Comparison of ENCODE assay signal across 21 cellular contexts in the genomic region with DNA sequence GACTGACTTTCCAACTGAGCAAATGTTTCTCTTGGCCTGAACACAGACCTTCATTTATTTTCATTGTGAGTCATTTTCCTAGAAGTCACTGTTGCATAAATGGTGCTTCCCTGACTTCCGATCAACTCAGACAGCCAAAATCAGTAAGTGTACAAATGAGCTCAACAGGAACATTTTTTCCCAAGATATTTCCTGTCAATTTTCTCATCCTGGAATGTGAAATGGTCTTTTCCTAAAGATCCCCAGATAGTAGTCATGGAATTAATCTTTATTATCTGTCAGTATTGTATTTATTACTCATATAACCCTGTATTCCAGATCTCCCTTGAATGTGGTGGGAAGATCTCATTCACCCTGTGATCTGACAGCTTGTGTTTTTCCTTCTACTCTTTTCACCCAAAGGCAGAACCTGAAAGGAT.
A peak's percentile ranks its signal among the peaks of the same experiment; 100 is the strongest.
DNase-seq lines count a peak whose midpoint lies in the region; ATAC-seq lines count a peak whose summit lies in the region.
"Had no signal": no experiment of that assay in that cellular context is flagged by ENCODE, and none has a peak within 500 bp of the region (broad histone marks: within the 10 kb centered on the region; RNA-seq: fewer than 3 reads in every experiment).

No MANE protein-coding gene starts in this region.

- H4K20me1 ChIP-seq in GM23248 (ENCODE audit: insufficient read depth), result no peaks in the 10 kb centered on the region

- ATAC-seq in GM21737 (IDR thresholded peaks at IDR 0.05; ENCODE audit: unreplicated experiment), result no peak
- ATAC-seq: A549; activated CD4-positive, alpha-beta T cell treated with anti-CD3 and anti-CD28 coated beads for 36 hours; esophagus mucosa; lower lobe of right lung; naive thymus-derived CD8-positive, alpha-beta T cell; Panc1 had no signal

- no peaks in the 10 kb centered on the region for H3K9me2 ChIP-seq in GM23248 (ENCODE audit: insufficient read depth)

- no peak overlapping the region for H2AFZ ChIP-seq in GM23248

- no peaks in the 10 kb centered on the region for H3K9me3 ChIP-seq in GM23248 (ENCODE audit: low read depth)

- no peaks in the 10 kb centered on the region for H3F3A ChIP-seq in GM23248 (ENCODE audit: insufficient read depth)

- DNase-seq in A172 (ENCODE audit: low spot score), result peak; percentile 39
- DNase-seq in RPMI7951 (ENCODE audit: low read depth), result peak; percentile 2
- peak; percentile 82 for DNase-seq in dermis blood vessel endothelial cell
- peak; percentile 91 for DNase-seq in kidney tubule cell (ENCODE audit: low spot score)
- DNase-seq in GM23248, result no peak
- no peak for DNase-seq in DMS53 treated with DMSO at 0.1 percent for 48 hours (lab: John Stamatoyannopoulos, UW; ENCODE audit: unreplicated experiment)
- DNase-seq in stimulated activated naive CD4-positive, alpha-beta T cell (lab: John Stamatoyannopoulos, UW), result no peak
- DNase-seq: activated CD4-positive, alpha-beta T cell treated with anti-CD3 and anti-CD28 coated beads for 36 hours; C1 segment of cervical spinal cord; dorsolateral prefrontal cortex; lower lobe of right lung; naive thymus-derived CD8-positive, alpha-beta T cell; NCI-H1930; NCI-H226; stimulated activated CD4-positive, alpha-beta T cell treated with anti-CD3 and anti-CD28 coated beads, Interleukin-2, amount 100 ng/mL, for 24 hours; trophoblast cell had no signal

- H3K79me2 ChIP-seq in GM23248 (ENCODE audit: insufficient read depth), result no peaks in the 10 kb centered on the region

- H3K4me1 ChIP-seq in GM23248 (ENCODE audit: insufficient read depth), result no peaks in the 10 kb centered on the region
- H3K4me1 ChIP-seq: A549, lower lobe of right lung had no signal

- H3K9ac ChIP-seq in GM23248, result no peak overlapping the region

- in situ Hi-C loops in GM23248 (cut with MboI), result no loop called here

- H3K4me3 ChIP-seq in GM23248, result no peak overlapping the region
- H3K4me3 ChIP-seq: A549, cardiac muscle cell, dorsolateral prefrontal cortex, lower lobe of right lung had no signal

- WGBS in GM23248 (ENCODE audit: low coverage in 1 of 2, low lambda C conversion rate in 2 of 2, missing lambda C conversion rate in 2 of 2), 2 experiments, result 72 to 83% methylated on average over 1 of the region's 1 CpG

- H3K27ac ChIP-seq in GM23248, result no peak overlapping the region
- H3K27ac ChIP-seq: A549, cardiac muscle cell, dorsolateral prefrontal cortex, lower lobe of right lung had no signal

- H3K4me2 ChIP-seq in GM23248 (ENCODE audit: unreplicated experiment), result no peak overlapping the region
- H3K4me2 ChIP-seq: A549 had no signal

- H3K27me3 ChIP-seq in GM23248 (replicated peaks; ENCODE audit: insufficient read depth), result no peaks in the 10 kb centered on the region
- H3K27me3 ChIP-seq: cardiac muscle cell, dorsolateral prefrontal cortex had no signal

- no peaks in the 10 kb centered on the region for H3K36me3 ChIP-seq in GM23248 (ENCODE audit: low read depth)
- H3K36me3 ChIP-seq: cardiac muscle cell, lower lobe of right lung had no signal

Comparison
In these comparisons a context has a peak if more than half of its experiments do, and no peak if none do; other contexts are left out.
1. DNase-seq: peak in A172 (single experiment), RPMI7951 (single experiment), dermis blood vessel endothelial cell (single experiment) and kidney tubule cell (single experiment); none in GM23248 (single experiment), DMS53 treated with DMSO at 0.1 percent for 48 hours (single experiment) and stimulated activated naive CD4-positive, alpha-beta T cell (0 of 6).